Comparison of ENCODE assay signal across 14 cellular contexts in the genomic region with DNA sequence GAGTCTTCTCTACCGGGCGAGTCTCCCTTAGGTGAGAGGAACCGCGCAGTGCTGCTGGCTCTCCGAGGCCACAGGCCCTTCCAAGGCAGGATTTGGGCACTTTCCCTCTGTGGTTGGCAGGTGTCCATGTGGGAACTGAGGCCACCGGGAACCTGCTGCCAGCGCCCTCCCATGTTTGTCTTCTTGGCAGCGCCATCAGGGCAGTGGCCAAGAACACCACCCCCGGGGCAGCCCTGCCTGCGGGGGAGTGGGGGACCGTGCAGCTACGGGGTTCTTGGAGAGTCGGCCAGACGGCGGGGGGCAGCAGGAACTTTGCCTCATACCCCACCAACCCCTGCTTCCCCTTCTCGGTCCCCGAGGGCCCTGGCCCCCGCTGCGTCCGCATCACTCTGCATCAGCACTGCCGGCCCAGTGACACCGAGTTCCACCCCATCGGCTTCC. TPM values are rescaled to one million over a fixed set of nuclear protein-coding genes. Genes with fewer than 3 reads are reported as not detected.
DNase-seq lines count a peak whose midpoint lies in the region; ATAC-seq and TF ChIP-seq lines count a peak whose summit lies in the region.
"Had no signal": no experiment of that assay in that cellular context is flagged by ENCODE, and none has a peak within 500 bp of the region (broad histone marks: within the 10 kb centered on the region; RNA-seq: fewer than 3 reads in every experiment).

No MANE protein-coding gene starts in this region.

- intact Hi-C loops in Right ventricle myocardium superior (cut with DNase I) = no loop called here

- TF ChIP-seq CTCF in GM13976 (IDR thresholded peaks at IDR 0.05; ENCODE audit: borderline replicate concordance, control extremely low read depth, extremely low read depth, insufficient read depth, missing control alignments) = no peak

- in situ Hi-C loops in GM13976 (cut with MboI; ENCODE audit: low sequenced_read_pairs, unreplicated experiment) = no loop called here

- peak; percentile 59 for ATAC-seq in Right ventricle myocardium superior (ENCODE audit: poor library complexity)
- ATAC-seq: PC-3 had no signal

- DNase-seq in stimulated activated CD4-positive, alpha-beta T cell treated with anti-CD3 and anti-CD28 coated beads, Interleukin-15, amount 100 ng/mL, for 24 hours = peak; percentile 1
- no peak for DNase-seq in stimulated activated CD4-positive, alpha-beta T cell treated with anti-CD3 and anti-CD28 coated beads, Interleukin-2, amount 100 ng/mL, for 48 hours
- DNase-seq in Right ventricle myocardium superior (peak; percentile 82), nucleus accumbens (lab: John Stamatoyannopoulos, UW) (peak in 47 of 56 donors; percentile 14 to 83 (median 50)), ureter (ENCODE audit: low spot score) (peak; percentile 69), NCI-H1417 (lab: John Stamatoyannopoulos, UW) (no peak), GM13976 (ENCODE audit: low spot score) (no peak), NCI-H1105 (lab: John Stamatoyannopoulos, UW) (no peak)
- DNase-seq: activated naive CD4-positive, alpha-beta T cell; DMS79 treated with DMSO at 0.1 percent for 48 hours; NCI-H2227 treated with DMSO at 0.1 percent for 48 hours; PC-3; stimulated activated CD8-positive, alpha-beta memory T cell treated with anti-CD3 and anti-CD28 coated beads, Interleukin-4, amount 100 ng/mL, for 48 hours had no signal

RNA-seq across cellular contexts. Expression of a gene that starts 10.0 kb away (rescaled TPM):
- 49.7 TPM for total RNA-seq in Right ventricle myocardium superior
- total RNA-seq in ureter = 34.4 TPM

RNA-seq across cellular contexts. Expression of a gene that starts 28.2 kb away (rescaled TPM):
- total RNA-seq in Right ventricle myocardium superior (89.5 TPM), ureter (57.3 TPM)

RNA-seq across cellular contexts. Expression of a gene that starts 28.8 kb away (rescaled TPM):
- 2.0 TPM for total RNA-seq in Right ventricle myocardium superior
- 1.6 TPM for total RNA-seq in ureter
- total RNA-seq: H1 had no signal

RNA-seq across cellular contexts. Expression of a gene that starts 36.4 kb away (rescaled TPM):
- total RNA-seq in Right ventricle myocardium superior (11.5 TPM), ureter (6.2 TPM)

RNA-seq across cellular contexts. Expression of a gene that starts 38.7 kb away (rescaled TPM):
- total RNA-seq in Right ventricle myocardium superior = 5.6 TPM
- 52.8 TPM for total RNA-seq in ureter

Comparison
In these comparisons a context has a peak if more than half of its experiments do, and no peak if none do; other contexts are left out.
1. DNase-seq: peak in stimulated activated CD4-positive, alpha-beta T cell treated with anti-CD3 and anti-CD28 coated beads, Interleukin-15, amount 100 ng/mL, for 24 hours (single experiment), Right ventricle myocardium superior (single experiment), nucleus accumbens (47 of 56) and ureter (single experiment); none in stimulated activated CD4-positive, alpha-beta T cell treated with anti-CD3 and anti-CD28 coated beads, Interleukin-2, amount 100 ng/mL, for 48 hours (0 of 2), NCI-H1417 (0 of 3), GM13976 (single experiment) and NCI-H1105 (single experiment).